In the genomic region with DNA sequence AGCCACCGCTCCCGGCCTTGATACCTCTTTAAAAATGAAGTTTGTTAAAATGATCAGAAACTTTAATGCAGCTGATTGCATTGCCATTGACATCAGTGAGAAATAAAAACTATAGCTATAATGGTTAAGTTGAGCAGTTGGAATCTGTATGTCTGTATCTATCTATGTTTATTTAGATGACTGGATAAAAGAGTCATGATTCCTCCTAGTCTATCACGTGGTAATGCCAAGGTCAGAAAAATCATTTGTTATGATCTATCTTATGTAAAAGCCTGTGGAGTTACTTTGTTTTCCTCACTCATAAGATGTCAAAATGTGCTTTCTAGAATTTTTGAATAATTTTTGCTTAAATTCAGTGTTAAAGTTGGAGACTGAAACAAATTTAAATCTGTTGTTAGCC, we compare ENCODE assay signal across 9 cellular contexts.
A peak's percentile ranks its signal among the peaks of the same experiment; 100 is the strongest.
DNase-seq lines count a peak whose midpoint lies in the region; ATAC-seq, FAIRE-seq and TF ChIP-seq lines count a peak whose summit lies in the region.
"Had no signal": no experiment of that assay in that cellular context is flagged by ENCODE, and none has a peak within 500 bp of the region (broad histone marks: within the 10 kb centered on the region; RNA-seq: fewer than 3 reads in every experiment).

No MANE protein-coding gene starts in this region.

- H3K27me3 ChIP-seq in CD4-positive, alpha-beta T cell (ENCODE audit: control insufficient read depth, insufficient read depth, low read length): no peaks in the 10 kb centered on the region

- no peak for TF ChIP-seq POLR2A in GM12891 (IDR thresholded peaks at IDR 0.05; ENCODE audit: low read depth, low read length)

- intact Hi-C loops in CD4-positive, alpha-beta T cell (cut with DNase I, micrococcal nuclease): loop anchor here in 1 of 2 experiments (5.0 kb wide), 2 partner anchors 55 kb away; no protein-coding TSS in a partner anchor

- H3K27me3 Mint-ChIP-seq in CD4-positive, alpha-beta T cell: no peaks in the 10 kb centered on the region
- H3K27me3 Mint-ChIP-seq in HFFc6 (ENCODE audit: insufficient read depth) (peaks cover 3% of the 10 kb centered on the region), osteocyte (ENCODE audit: unreplicated experiment) (no peaks in the 10 kb centered on the region)
- no peaks in the 10 kb centered on the region for H3K27me3 Mint-ChIP-seq in central memory CD8-positive, alpha-beta T cell

- POLR2A ChIA-PET in CD4-positive, alpha-beta T cell (lab: Charles Lee): interaction anchor here (0.7 to 2.0 kb wide), 13 partner anchors 8 to 146 kb away, joined by 3 to 8 read pairs (median 4); a partner anchor contains a TSS

- no peak for DNase-seq in CD4-positive, alpha-beta T cell
- DNase-seq in HFFc6: no peak
- DNase-seq in central memory CD8-positive, alpha-beta T cell (ENCODE audit: low spot score in 2 of 2): no peak
- DNase-seq in osteocyte (ENCODE audit: extremely low spot score, unreplicated experiment): no peak
- DNase-seq in GM12891 (ENCODE audit: insufficient read length, low spot score): no peak
- no peak for DNase-seq in Kasumi-1 (lab: John Stamatoyannopoulos, UW)
- DNase-seq in CD1c-positive myeloid dendritic cell (ENCODE audit: extremely low spot score): no peak
- DNase-seq: SHP77 had no signal

- no peak for TF ChIP-seq CTCF in CD4-positive, alpha-beta T cell (IDR thresholded peaks at IDR 0.05)
- TF ChIP-seq CTCF in HFFc6 (IDR thresholded peaks at IDR 0.05) (no peak), osteocyte (IDR thresholded peaks at IDR 0.05) (no peak)

- peaks cover 81% of the 10 kb centered on the region for H3K36me3 Mint-ChIP-seq in CD4-positive, alpha-beta T cell (ENCODE audit: low read depth)
- H3K36me3 Mint-ChIP-seq in HFFc6 (ENCODE audit: low read depth): peaks cover 46% of the 10 kb centered on the region
- H3K36me3 Mint-ChIP-seq in central memory CD8-positive, alpha-beta T cell (ENCODE audit: insufficient read depth): peaks cover 33% of the 10 kb centered on the region
- H3K36me3 Mint-ChIP-seq in osteocyte (ENCODE audit: unreplicated experiment): peaks cover 15% of the 10 kb centered on the region

- no peaks in the 10 kb centered on the region for H3K9me3 Mint-ChIP-seq in CD4-positive, alpha-beta T cell
- H3K9me3 Mint-ChIP-seq in HFFc6: no peaks in the 10 kb centered on the region
- no peaks in the 10 kb centered on the region for H3K9me3 Mint-ChIP-seq in central memory CD8-positive, alpha-beta T cell
- H3K9me3 Mint-ChIP-seq in osteocyte (ENCODE audit: unreplicated experiment): no peaks in the 10 kb centered on the region

- H3K4me3 Mint-ChIP-seq in CD4-positive, alpha-beta T cell: peak overlapping the region; percentile 36
- H3K4me3 Mint-ChIP-seq in HFFc6: peak overlapping the region; percentile 78
- H3K4me3 Mint-ChIP-seq in central memory CD8-positive, alpha-beta T cell: peak overlapping the region; percentile 52
- H3K4me3 Mint-ChIP-seq in osteocyte (ENCODE audit: unreplicated experiment): no peak overlapping the region

- CTCF ChIA-PET in CD4-positive, alpha-beta T cell (lab: Charles Lee): interaction anchor here (0.6 to 2.4 kb wide), 5 partner anchors 35 to 148 kb away, joined by 3 to 8 read pairs (median 3); no protein-coding TSS in a partner anchor

- ATAC-seq in CD4-positive, alpha-beta T cell (ENCODE audit: poor library complexity): peak; percentile 27
- ATAC-seq in central memory CD8-positive, alpha-beta T cell (replicated peaks; ENCODE audit: extremely low read depth, poor library complexity, severe bottlenecking): no peak
- ATAC-seq in GM21390 (IDR thresholded peaks at IDR 0.05; ENCODE audit: unreplicated experiment): no peak

- peak overlapping the region; percentile 2 for H3K27ac ChIP-seq in CD4-positive, alpha-beta T cell (ENCODE audit: low read depth, low read length)

- peak overlapping the region; percentile 47 for H3K27ac Mint-ChIP-seq in CD4-positive, alpha-beta T cell
- H3K27ac Mint-ChIP-seq in HFFc6: peak overlapping the region; percentile 94
- peak overlapping the region; percentile 88 for H3K27ac Mint-ChIP-seq in central memory CD8-positive, alpha-beta T cell (ENCODE audit: low read depth)
- peak overlapping the region; percentile 97 for H3K27ac Mint-ChIP-seq in osteocyte (ENCODE audit: unreplicated experiment)

- H3K4me1 Mint-ChIP-seq in CD4-positive, alpha-beta T cell (ENCODE audit: low read depth): peaks cover 95% of the 10 kb centered on the region
- peaks cover 87% of the 10 kb centered on the region for H3K4me1 Mint-ChIP-seq in HFFc6 (ENCODE audit: low read depth)
- H3K4me1 Mint-ChIP-seq in central memory CD8-positive, alpha-beta T cell: peaks cover 67% of the 10 kb centered on the region
- H3K4me1 Mint-ChIP-seq in osteocyte (ENCODE audit: unreplicated experiment): peaks cover 54% of the 10 kb centered on the region

- no peak for FAIRE-seq in GM12891 (lab: Jason Lieb, UNC)

- H3K9me3 ChIP-seq in CD4-positive, alpha-beta T cell (ENCODE audit: control insufficient read depth, low read length): no peaks in the 10 kb centered on the region

TF ChIP-seq in GM12891, 5 proteins besides CTCF, POLR2A, EP300 and RAD21:
- TF ChIP-seq SPI1 (IDR thresholded peaks at IDR 0.05; ENCODE audit: low read depth, low read length) (no peak), POU2F2 (IDR thresholded peaks at IDR 0.05; ENCODE audit: low read depth, low read length) (no peak)

Comparison
In these comparisons a context has a peak if more than half of its experiments do, and no peak if none do; other contexts are left out.
1. H3K27ac Mint-ChIP-seq: peak in every context shown above with its lines; median percentile 97 in osteocyte; 94 in HFFc6; 88 in central memory CD8-positive, alpha-beta T cell; 47 in CD4-positive, alpha-beta T cell.